Comparison of ENCODE assay signal across 8 cellular contexts in genomic region chr1:210292276-210292851, GRCh38. TPM values are rescaled to one million over a fixed set of nuclear protein-coding genes. Genes with fewer than 3 reads are reported as not detected.
DNase-seq lines count a peak whose midpoint lies in the region; ATAC-seq and TF ChIP-seq lines count a peak whose summit lies in the region.

No MANE protein-coding gene starts in this region.

- ATAC-seq in HG03520 (IDR thresholded peaks at IDR 0.05; ENCODE audit: unreplicated experiment) (no peak), HG03135 (IDR thresholded peaks at IDR 0.05; ENCODE audit: unreplicated experiment) (no peak)

- no peaks in the 10 kb centered on the region for H3K9me2 ChIP-seq in hepatocyte (replicated peaks; ENCODE audit: insufficient read depth)

- H3K9me3 ChIP-seq in adipocyte (ENCODE audit: control insufficient read depth, low read length) (no peaks in the 10 kb centered on the region), hepatocyte (ENCODE audit: low read depth) (no peaks in the 10 kb centered on the region), skeletal muscle tissue (ENCODE audit: control insufficient read depth in 3 of 3, low read length in 3 of 3) (no peaks in the 10 kb centered on the region)

- H3K36me3 ChIP-seq in H7 (replicated peaks; ENCODE audit: control insufficient read depth, insufficient read depth, low read length) (no peaks in the 10 kb centered on the region), adipocyte (ENCODE audit: control insufficient read depth, insufficient read depth, low read length, severe bottlenecking) (no peaks in the 10 kb centered on the region), hepatocyte (replicated peaks; ENCODE audit: insufficient read depth, low read depth) (no peaks in the 10 kb centered on the region), skeletal muscle tissue (ENCODE audit: control insufficient read depth in 3 of 3, insufficient read depth in 3 of 3, low read length in 3 of 3) (no peaks in the 10 kb centered on the region)

- WGBS in hepatocyte (ENCODE audit: low lambda C conversion rate, missing lambda C conversion rate), result 3% methylated on average over 44 of the region's 52 CpGs

- H4K20me1 ChIP-seq in hepatocyte (ENCODE audit: insufficient read depth, poor library complexity, severe bottlenecking), result no peaks in the 10 kb centered on the region

- peak overlapping the region; percentile 62 for H2AFZ ChIP-seq in hepatocyte

- peak overlapping the region; percentile 91 for H3K4me2 ChIP-seq in hepatocyte

- H3K79me2 ChIP-seq in hepatocyte, result no peaks in the 10 kb centered on the region

- TF ChIP-seq CTCF in hepatocyte (IDR thresholded peaks at IDR 0.05; ENCODE audit: poor library complexity), result peak; percentile 45

- H3K4me1 ChIP-seq in adipocyte (ENCODE audit: control insufficient read depth, insufficient read depth, low read length), result peaks cover 48% of the 10 kb centered on the region
- peaks cover 35% of the 10 kb centered on the region for H3K4me1 ChIP-seq in hepatocyte (ENCODE audit: insufficient read depth)
- peaks cover 12 to 22% (median 21%) of the 10 kb centered on the region in 3 donors for H3K4me1 ChIP-seq in skeletal muscle tissue (ENCODE audit: control insufficient read depth in 3 of 3, insufficient read depth in 3 of 3, low read length in 3 of 3)

- peak overlapping the region; percentile 43 for H3K4me3 ChIP-seq in H7 (ENCODE audit: insufficient read depth, low read depth, low read length)
- peak overlapping the region; percentile 70 for H3K4me3 ChIP-seq in adipocyte (ENCODE audit: low read length)
- no peak overlapping the region for H3K4me3 ChIP-seq in hepatocyte
- H3K4me3 ChIP-seq in skeletal muscle tissue (ENCODE audit: low read length in 3 of 3), result peak overlapping the region; percentile 63 to 72 (median 66)

- H3K27me3 ChIP-seq in H7 (ENCODE audit: control insufficient read depth, insufficient read depth, low read length) (peaks cover 8% of the 10 kb centered on the region; the same call in 1 of the 2 replicates), adipocyte (replicated peaks; ENCODE audit: control insufficient read depth, insufficient read depth, low read length) (peaks cover 8% of the 10 kb centered on the region), hepatocyte (peaks cover 4% of the 10 kb centered on the region), skeletal muscle tissue (ENCODE audit: control insufficient read depth in 3 of 3, insufficient read depth in 3 of 3, low read length in 3 of 3) (no peaks in the 10 kb centered on the region)

- DNase-seq in DMS53 treated with DMSO at 0.1 percent for 48 hours (lab: John Stamatoyannopoulos, UW; ENCODE audit: unreplicated experiment) (peak; percentile 81), H7 (peak; percentile 95), NCI-H774 (lab: John Stamatoyannopoulos, UW) (peak; percentile 16), adipocyte (ENCODE audit: low read depth) (peak; percentile 95), hepatocyte (ENCODE audit: low spot score) (peak; percentile 84)

- H3K9ac ChIP-seq in adipocyte (ENCODE audit: low read length), result peak overlapping the region; percentile 79
- H3K9ac ChIP-seq in skeletal muscle tissue (ENCODE audit: low read depth in 1 of 3, low read length in 3 of 3), result peak overlapping the region; percentile 57 to 79 (median 70)

- peak overlapping the region; percentile 90 for H3K27ac ChIP-seq in hepatocyte
- H3K27ac ChIP-seq in skeletal muscle tissue (ENCODE audit: low read depth, low read length), result peak overlapping the region; percentile 74

RNA-seq across cellular contexts. Expression of gene HHAT, which starts 36.3 kb away (rescaled TPM):
- total RNA-seq in H7 (2014; rRNA removed; shearing (Covaris generic)), result 1.0 and 1.4 TPM in 2 replicates
- total RNA-seq in hepatocyte (6.3 and 9.4 TPM in 2 replicates), skeletal muscle tissue (4.7 TPM)
- polyA plus RNA-seq in hepatocyte, result 3.9 and 5.3 TPM in 2 replicates

RNA-seq across cellular contexts. Expression of gene SERTAD4, which starts 59.8 kb away (rescaled TPM):
- total RNA-seq in H7 (2014; rRNA removed; shearing (Covaris generic)), result 8.7 and 12.0 TPM in 2 replicates
- total RNA-seq in hepatocyte, result 2.6 and 3.0 TPM in 2 replicates
- 2.8 and 4.7 TPM in 2 replicates for polyA plus RNA-seq in hepatocyte
- 1.6 TPM for total RNA-seq in skeletal muscle tissue

Comparison
In these comparisons a context has a peak if more than half of its experiments do, and no peak if none do; other contexts are left out.
1. DNase-seq: peak in every context shown above with its lines; median percentile 95 in H7; 95 in adipocyte; 84 in hepatocyte; 81 in DMS53 treated with DMSO at 0.1 percent for 48 hours; 16 in NCI-H774.